Comparison of ENCODE assay signal across 26 cellular contexts in the genomic region with DNA sequence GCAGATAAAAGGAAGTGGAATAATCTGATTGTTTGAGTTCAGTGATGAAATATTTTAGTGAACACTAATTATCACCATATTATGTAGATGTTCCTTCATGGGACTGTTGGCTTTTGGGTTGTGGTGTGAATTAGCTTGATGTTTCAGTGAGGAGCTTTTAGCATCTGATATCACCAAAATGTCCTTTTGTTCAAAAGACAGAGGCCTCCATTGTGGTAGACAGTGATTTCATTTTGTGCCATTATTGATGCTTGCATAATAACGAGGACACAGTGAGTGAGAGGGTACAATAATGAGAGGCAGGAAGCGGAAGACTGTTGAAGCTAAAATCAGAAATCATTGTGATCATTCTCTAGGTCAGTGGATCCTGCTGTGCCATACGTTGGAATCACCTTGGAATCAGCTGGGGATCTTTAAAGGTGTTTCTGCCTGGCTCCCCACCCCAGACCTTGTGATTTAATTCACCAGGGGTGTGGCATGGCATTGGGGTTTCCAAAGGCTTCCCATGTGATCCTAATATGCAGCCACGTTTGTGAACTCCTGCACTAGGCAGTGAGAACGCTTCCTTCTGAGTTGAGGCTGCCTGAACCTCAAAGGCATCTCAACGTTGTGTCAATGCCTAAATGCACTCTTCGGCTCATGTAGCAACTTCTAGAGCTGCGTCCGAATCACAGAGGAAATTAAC.
DNase-seq lines count a peak whose midpoint lies in the region; ATAC-seq, FAIRE-seq and TF ChIP-seq lines count a peak whose summit lies in the region.
"Had no signal": no experiment of that assay in that cellular context is flagged by ENCODE, and none has a peak within 500 bp of the region (broad histone marks: within the 10 kb centered on the region; RNA-seq: fewer than 3 reads in every experiment).

No MANE protein-coding gene starts in this region.

- TF ChIP-seq RAD21 in K562 (CRISPR knock-in tag; conservative IDR thresholded peaks at IDR 0.05 in 1 of 2, IDR thresholded peaks at IDR 0.05 in 1 of 2), result no peak

- TF ChIP-seq CTCF in K562 (IDR thresholded peaks at IDR 0.05 in 2 of 3, conservative IDR thresholded peaks at IDR 0.05 in 1 of 3; ENCODE audit: insufficient read depth in 2 of 3, low read depth in 1 of 3, low read length in 3 of 3) (no peak), tibial nerve (IDR thresholded peaks at IDR 0.05) (no peak), GM13976 (IDR thresholded peaks at IDR 0.05; ENCODE audit: borderline replicate concordance, control extremely low read depth, extremely low read depth, insufficient read depth, missing control alignments) (no peak)

- DNase-seq in K562 (ENCODE audit: extremely low read depth in 1 of 4, low spot score in 3 of 4) (no peak), globus pallidus (ENCODE audit: low spot score) (peak; percentile 95), occipital lobe (lab: John Stamatoyannopoulos, UW) (peak; percentile 12), tibial nerve (ENCODE audit: low spot score in 2 of 2) (no peak), SW480 (ENCODE audit: low spot score) (no peak), GM13976 (ENCODE audit: low spot score) (no peak), H54 (ENCODE audit: insufficient read length, low spot score) (no peak)
- DNase-seq: activated CD4-positive, alpha-beta T cell treated with anti-CD3 and anti-CD28 coated beads for 48 hours; activated naive CD4-positive, alpha-beta T cell treated with anti-CD3 and anti-CD28 coated beads, Interleukin-2, amount 10 ng/mL, durations not matched to agents 7 days and 5 days; activated T-cell treated with anti-CD3 and anti-CD28 coated beads, Interleukin-2, amount 50 U/mL, for 4 hours; CD4-positive, CD25-positive, alpha-beta regulatory T cell; esophagus squamous epithelium; natural killer cell; NCI-H1694; NCI-H524 treated with DMSO at 0.1 percent for 48 hours; NK-92 treated with Interleukin-12 subunit alpha and Interleukin-12 subunit beta, amount 100 ng/mL, for 24 hours; PC-3; spleen; T-helper 9 cell; WERI-Rb-1 had no signal

- H3K27me3 ChIP-seq in K562 (ENCODE audit: control insufficient read depth in 2 of 2, insufficient read depth in 2 of 2, low read length in 2 of 2), result no peaks in the 10 kb centered on the region
- H3K27me3 ChIP-seq in tibial nerve, result no peaks in the 10 kb centered on the region
- H3K27me3 ChIP-seq: esophagus squamous epithelium, right atrium auricular region, spleen had no signal

- no peaks in the 10 kb centered on the region for H4K20me1 ChIP-seq in K562 (replicated peaks; ENCODE audit: control insufficient read depth, insufficient read depth, low read length)

- H3K4me3 ChIP-seq in K562 (no peak overlapping the region), tibial nerve (no peak overlapping the region)
- H3K4me3 ChIP-seq: esophagus squamous epithelium, right atrium auricular region, spleen had no signal

- FAIRE-seq in K562 (lab: Jason Lieb, UNC), result peak; percentile 11
- FAIRE-seq in H54 (lab: Jason Lieb, UNC), result no peak
- FAIRE-seq: bronchial epithelial cell, D721Med, keratinocyte had no signal

- H3K36me3 ChIP-seq in K562 (ENCODE audit: control insufficient read depth, insufficient read depth, low read length), result peaks cover 72% of the 10 kb centered on the region
- peaks cover 4 to 57% (median 7%) of the 10 kb centered on the region in 3 donors for H3K36me3 ChIP-seq in tibial nerve

- in situ Hi-C loops in K562 (cut with MboI), result no loop called here
- in situ Hi-C loops in GM13976 (cut with MboI; ENCODE audit: low sequenced_read_pairs, unreplicated experiment), result no loop called here

- H3K9me3 ChIP-seq in K562 (replicated peaks; ENCODE audit: control insufficient read depth, insufficient read depth, low read depth, low read length) (no peaks in the 10 kb centered on the region), tibial nerve (no peaks in the 10 kb centered on the region)
- H3K9me3 ChIP-seq: esophagus squamous epithelium, right atrium auricular region, spleen had no signal

- POLR2A ChIA-PET in K562 (lab: Yijun Ruan, JAX), result interaction anchor here (1.1 kb wide), 1 partner anchor 14 kb away, joined by 4 read pairs; no protein-coding TSS in a partner anchor

- intact Hi-C loops in K562 (cut with micrococcal nuclease), result no loop called here

- no peak overlapping the region for H2AFZ ChIP-seq in K562 (ENCODE audit: low read depth, low read length)

- WGBS in K562 (ENCODE audit: insufficient coverage, low coverage, missing lambda C conversion rate), result 86% methylated on average over 9 of the region's 9 CpGs
- WGBS in tibial nerve, 2 donors, result 57 to 62% methylated on average over 9 of the region's 9 CpGs

- H3K27ac ChIP-seq in K562 (ENCODE audit: extremely low read depth, low read depth, low read length) (no peak overlapping the region), tibial nerve (peak overlapping the region; percentile 7 to 76 (median 33))
- H3K27ac ChIP-seq: right atrium auricular region, spleen, WERI-Rb-1 had no signal

- no peaks in the 10 kb centered on the region for H3K79me2 ChIP-seq in K562 (ENCODE audit: control insufficient read depth, insufficient read depth, low read length)

- no peaks in the 10 kb centered on the region for H3K9me1 ChIP-seq in K562 (ENCODE audit: control insufficient read depth, insufficient read depth, low read length)

- TSS peak; percentile 19 for BruUV-seq in K562 (replicated peaks; lab: Mats Ljungman, UMichigan)

- no peak overlapping the region for H3K4me2 ChIP-seq in K562 (ENCODE audit: insufficient read depth, low read length)

- CTCF ChIA-PET in K562 (lab: Yijun Ruan, JAX; ENCODE audit: low intra/inter-chr PET ratio), result no interaction called here

- TF ChIP-seq POLR2A in K562 (conservative IDR thresholded peaks at IDR 0.05), result no peak
- no peak for TF ChIP-seq POLR2A in tibial nerve (IDR thresholded peaks at IDR 0.05)
- no peak for TF ChIP-seq POLR2A in H54 (IDR thresholded peaks at IDR 0.05; ENCODE audit: low read depth, low read length)

- no peaks in the 10 kb centered on the region for H3K4me1 ChIP-seq in K562 (replicated peaks in 1 of 2; ENCODE audit: control insufficient read depth in 2 of 2, insufficient read depth in 2 of 2, low read length in 2 of 2)
- H3K4me1 ChIP-seq in tibial nerve, result peaks cover 0 to 7% (median 0%) of the 10 kb centered on the region in 4 donors
- H3K4me1 ChIP-seq: esophagus squamous epithelium, right atrium auricular region, spleen had no signal

- ATAC-seq in K562, result no peak
- ATAC-seq: activated T-cell treated with anti-CD3 and anti-CD28 coated beads, Interleukin-2, amount 50 U/mL, for 4 hours; HCT116; natural killer cell; PC-3; Right ventricle myocardium inferior had no signal

- H3K9ac ChIP-seq in K562 (ENCODE audit: insufficient read depth in 1 of 2, low read depth in 2 of 2, low read length in 2 of 2), result no peak overlapping the region

- no peak for TF ChIP-seq EP300 in K562 (IDR thresholded peaks at IDR 0.05; ENCODE audit: low read length)
- no peak for TF ChIP-seq EP300 in tibial nerve (IDR thresholded peaks at IDR 0.05)

TF ChIP-seq in K562, 482 proteins besides CTCF, POLR2A, EP300 and RAD21:
- TF ChIP-seq SRF (CRISPR knock-in tag; IDR thresholded peaks at IDR 0.05), result no peak
- TF ChIP-seq ZNF444 (CRISPR knock-in tag; IDR thresholded peaks at IDR 0.05), result no peak
- no peak for TF ChIP-seq KDM1A (IDR thresholded peaks at IDR 0.05)
- TF ChIP-seq, protein P1, sequence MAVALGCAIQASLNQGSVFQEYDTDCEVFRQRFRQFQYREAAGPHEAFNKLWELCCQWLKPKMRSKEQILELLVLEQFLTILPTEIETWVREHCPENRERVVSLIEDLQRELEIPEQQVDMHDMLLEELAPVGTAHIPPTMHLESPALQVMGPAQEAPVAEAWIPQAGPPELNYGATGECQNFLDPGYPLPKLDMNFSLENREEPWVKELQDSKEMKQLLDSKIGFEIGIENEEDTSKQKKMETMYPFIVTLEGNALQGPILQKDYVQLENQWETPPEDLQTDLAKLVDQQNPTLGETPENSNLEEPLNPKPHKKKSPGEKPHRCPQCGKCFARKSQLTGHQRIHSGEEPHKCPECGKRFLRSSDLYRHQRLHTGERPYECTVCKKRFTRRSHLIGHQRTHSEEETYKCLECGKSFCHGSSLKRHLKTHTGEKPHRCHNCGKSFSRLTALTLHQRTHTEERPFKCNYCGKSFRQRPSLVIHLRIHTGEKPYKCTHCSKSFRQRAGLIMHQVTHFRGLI (CRISPR knock-in tag; IDR thresholded peaks at IDR 0.05), result no peak
- no peak for TF ChIP-seq ILK (tag; IDR thresholded peaks at IDR 0.05; ENCODE audit: borderline replicate concordance, low read depth)
- TF ChIP-seq ZNF766 (CRISPR knock-in tag; conservative IDR thresholded peaks at IDR 0.05), result no peak

Comparison
In these comparisons a context has a peak if more than half of its experiments do, and no peak if none do; other contexts are left out.
1. DNase-seq: peak in globus pallidus (single experiment) and occipital lobe (single experiment); none in K562 (0 of 4), tibial nerve (0 of 2), SW480 (single experiment), GM13976 (single experiment) and H54 (single experiment).